Comparison of ENCODE assay signal across 21 cellular contexts in the genomic region with DNA sequence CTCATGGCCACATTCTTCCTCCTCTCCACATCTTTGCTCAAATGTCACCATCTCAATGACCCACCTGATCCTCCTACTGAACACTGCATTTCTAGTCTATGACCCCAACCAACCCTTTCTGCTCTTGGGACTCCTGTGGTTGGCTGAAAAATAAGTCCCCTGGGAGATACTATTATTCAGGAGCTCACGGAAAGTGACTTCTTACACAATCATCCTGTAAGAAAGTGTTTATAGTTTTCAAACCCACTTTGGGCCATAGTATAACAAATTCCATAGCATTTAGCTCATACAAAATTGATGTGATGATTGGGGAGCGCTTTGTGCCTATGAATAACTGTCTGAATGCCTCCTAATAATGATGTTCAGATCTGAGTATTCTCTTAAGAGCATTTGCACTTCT.
"Had no signal": no experiment of that assay in that cellular context is flagged by ENCODE, and none has a peak within 500 bp of the region (broad histone marks: within the 10 kb centered on the region; RNA-seq: fewer than 3 reads in every experiment).

No MANE protein-coding gene starts in this region.

- ATAC-seq: heart left ventricle; left colon; left ventricle myocardium superior; mucosa of descending colon; naive thymus-derived CD8-positive, alpha-beta T cell had no signal

- H3K36me3 ChIP-seq: colonic mucosa, heart left ventricle, sigmoid colon, stomach, thoracic aorta, transverse colon had no signal

- H3K27me3 ChIP-seq: colonic mucosa, heart left ventricle, sigmoid colon, stomach, transverse colon had no signal

- DNase-seq: cerebellar nuclear complex; colonic mucosa; erythroblast; foreskin melanocyte; heart left ventricle; hippocampal formation; kidney; left colon; left ventricle myocardium superior; mucosa of descending colon; naive thymus-derived CD8-positive, alpha-beta T cell; posterior cingulate gyrus; sigmoid colon; small intestine; stimulated activated CD4-positive, alpha-beta T cell treated with anti-CD3 and anti-CD28 coated beads, Interleukin-12 subunit alpha, Interleukin-12 subunit beta, amount 100 ng/mL, for 4 hours; stimulated activated naive CD4-positive, alpha-beta T cell; stomach; substantia nigra; transverse colon had no signal

- H3K27ac ChIP-seq: colonic mucosa, heart left ventricle, sigmoid colon, stomach, thoracic aorta, transverse colon had no signal

- H3K4me1 ChIP-seq: colonic mucosa, heart left ventricle, sigmoid colon had no signal

- H3K9me3 ChIP-seq: colonic mucosa, heart left ventricle, mucosa of descending colon, sigmoid colon, stomach, thoracic aorta, transverse colon had no signal

- H3K4me3 ChIP-seq: colonic mucosa, heart left ventricle, lung, mucosa of descending colon, sigmoid colon, stomach, thoracic aorta, transverse colon had no signal
